ENCODE assay signal across 10 cellular contexts in the genomic region with DNA sequence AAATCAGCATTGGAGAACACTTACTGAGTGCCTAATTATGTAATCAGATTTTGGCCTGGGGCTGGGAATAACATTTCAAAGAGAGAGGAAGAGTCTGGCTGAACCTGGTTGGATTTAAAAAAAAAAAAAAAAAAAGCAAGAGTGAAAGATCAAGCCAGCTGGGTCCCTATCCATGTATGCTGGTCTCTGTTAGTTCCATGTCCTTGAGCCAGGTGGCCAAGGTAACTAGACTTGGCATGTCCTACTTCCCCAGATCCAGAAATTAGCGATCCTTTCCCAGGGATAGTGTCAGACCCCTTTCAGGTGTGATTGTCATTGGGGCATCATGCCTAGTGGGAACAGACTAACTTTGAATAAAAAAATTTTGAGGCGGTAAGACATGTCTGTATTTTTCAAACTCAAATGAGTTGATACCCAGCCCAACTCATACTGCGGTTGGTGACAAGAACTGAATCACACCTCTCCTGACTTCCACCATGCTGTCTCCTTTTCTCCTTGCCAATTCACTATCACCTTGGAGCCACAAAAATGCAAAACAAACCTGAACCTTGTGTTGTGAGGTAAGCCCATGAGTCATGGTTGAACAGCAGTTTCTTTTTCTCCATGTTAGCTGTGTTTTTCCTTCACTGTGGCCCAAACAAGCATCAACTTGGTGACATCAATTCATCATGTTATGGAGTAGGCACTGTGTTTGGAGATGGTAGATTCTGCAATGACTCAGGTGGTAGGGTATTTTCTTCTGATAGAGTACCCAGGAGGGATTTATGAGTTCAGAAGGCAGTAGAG. TPM values are rescaled to one million over a fixed set of nuclear protein-coding genes. Genes with fewer than 3 reads are reported as not detected.
DNase-seq lines count a peak whose midpoint lies in the region; FAIRE-seq and TF ChIP-seq lines count a peak whose summit lies in the region.
"Had no signal": no experiment of that assay in that cellular context is flagged by ENCODE, and none has a peak within 500 bp of the region (broad histone marks: within the 10 kb centered on the region; RNA-seq: fewer than 3 reads in every experiment).

No MANE protein-coding gene starts in this region.

- H3K36me3 ChIP-seq in esophagus (ENCODE audit: control insufficient read depth in 2 of 2, insufficient read depth in 2 of 2, low read length in 1 of 2) (no peaks in the 10 kb centered on the region), small intestine (ENCODE audit: control insufficient read depth in 2 of 2, insufficient read depth in 2 of 2, low read length in 2 of 2) (no peaks in the 10 kb centered on the region)

- no peaks in the 10 kb centered on the region for H3K9me3 ChIP-seq in esophagus (ENCODE audit: control insufficient read depth in 2 of 2, insufficient read depth in 1 of 2, low read depth in 1 of 2, low read length in 1 of 2)
- H3K9me3 ChIP-seq in small intestine (ENCODE audit: control insufficient read depth, low read depth), result no peaks in the 10 kb centered on the region

- 58 to 67% methylated on average over 3 of the region's 3 CpGs for WGBS in esophagus, 2 donors
- 87 to 96% (median 89%) methylated on average over 3 of the region's 3 CpGs for WGBS in small intestine, 3 donors

- H3K27me3 ChIP-seq in esophagus (ENCODE audit: control insufficient read depth in 1 of 2, insufficient read depth in 2 of 2, low read length in 2 of 2) (no peaks in the 10 kb centered on the region), small intestine (ENCODE audit: control insufficient read depth in 2 of 2, insufficient read depth in 2 of 2, low read length in 2 of 2) (no peaks in the 10 kb centered on the region), dorsolateral prefrontal cortex (no peaks in the 10 kb centered on the region)

- peak; percentile 20 for DNase-seq in activated CD4-positive, alpha-beta T cell treated with anti-CD3 and anti-CD28 coated beads for 48 hours
- no peak for DNase-seq in activated CD4-positive, alpha-beta T cell treated with anti-CD3 and anti-CD28 coated beads for 4 hours
- DNase-seq in RKO (ENCODE audit: low spot score) (peak; percentile 2), small intestine (peak; percentile 60), retina (no peak), dorsolateral prefrontal cortex (no peak)
- DNase-seq in stimulated activated naive CD4-positive, alpha-beta T cell treated with Interleukin-2 at 50 U/mL for 16 hours (lab: John Stamatoyannopoulos, UW), result no peak
- DNase-seq: GF-D8, HCEC 1CT had no signal

- FAIRE-seq in small intestine (lab: Jason Lieb, UNC), result no peak

- H3K4me1 ChIP-seq in esophagus (ENCODE audit: control insufficient read depth in 2 of 2, insufficient read depth in 2 of 2, low read length in 1 of 2) (peaks cover 0 to 2% of the 10 kb centered on the region in 2 donors), small intestine (ENCODE audit: control insufficient read depth in 2 of 2, insufficient read depth in 1 of 2, low read depth in 1 of 2, low read length in 1 of 2) (peaks cover 0 to 7% of the 10 kb centered on the region in 2 donors)

- intact Hi-C loops in dorsolateral prefrontal cortex (cut with DNase I), result no loop called here

- H3K4me3 ChIP-seq in esophagus (ENCODE audit: low read depth in 1 of 2, low read length in 2 of 2), result no peak overlapping the region
- H3K4me3 ChIP-seq in small intestine (ENCODE audit: low read depth in 1 of 2, low read length in 2 of 2), result no peak overlapping the region
- H3K4me3 ChIP-seq in dorsolateral prefrontal cortex, result no peak overlapping the region

- no peak for TF ChIP-seq CTCF in dorsolateral prefrontal cortex (IDR thresholded peaks at IDR 0.05 in 54 of 56, conservative IDR thresholded peaks at IDR 0.05 in 2 of 56; ENCODE audit: low read depth in 1 of 56, partially characterized antibody in 56 of 56)

- H3K27ac ChIP-seq in esophagus (ENCODE audit: low read depth in 2 of 2, low read length in 1 of 2) (peak overlapping the region; percentile 42 to 58), small intestine (ENCODE audit: low read depth in 1 of 2, low read length in 1 of 2) (no peak overlapping the region), dorsolateral prefrontal cortex (no peak overlapping the region)

RNA-seq across cellular contexts. Expression of a gene that starts 24.5 kb away (rescaled TPM):
- polyA plus RNA-seq in esophagus (10 to 100 TPM; 29.0 to 37.3 TPM), small intestine (10 to 100 TPM; 33.0 to 41.2 (median 40.1) TPM)
- total RNA-seq in dorsolateral prefrontal cortex, result 10 to 100 TPM; 20.1 to 45.5 (median 29.2) TPM

Comparison
In these comparisons a context has a peak if more than half of its experiments do, and no peak if none do; other contexts are left out.
1. DNase-seq: peak in activated CD4-positive, alpha-beta T cell treated with anti-CD3 and anti-CD28 coated beads for 48 hours (single experiment), RKO (single experiment) and small intestine (single experiment); none in activated CD4-positive, alpha-beta T cell treated with anti-CD3 and anti-CD28 coated beads for 4 hours (0 of 2), retina (single experiment), stimulated activated naive CD4-positive, alpha-beta T cell treated with Interleukin-2 at 50 U/mL for 16 hours (single experiment) and dorsolateral prefrontal cortex (0 of 10).
2. H3K27ac ChIP-seq: peak in esophagus (2 of 2); none in small intestine (0 of 2) and dorsolateral prefrontal cortex (0 of 59).